Comparison of ENCODE assay signal across 10 cellular contexts in genomic region chr1:240091614-240092300, GRCh38. TPM values are rescaled to one million over a fixed set of nuclear protein-coding genes. Genes with fewer than 3 reads are reported as not detected.
A peak's percentile ranks its signal among the peaks of the same experiment; 100 is the strongest.
DNase-seq lines count a peak whose midpoint lies in the region; ATAC-seq, FAIRE-seq and TF ChIP-seq lines count a peak whose summit lies in the region.
"Had no signal": no experiment of that assay in that cellular context is flagged by ENCODE, and none has a peak within 500 bp of the region (broad histone marks: within the 10 kb centered on the region; RNA-seq: fewer than 3 reads in every experiment).

FMN2 (plus strand) TSS chr1:240091883; CDS start chr1:240092110, 227 bp downstream.

- H3K9me3 Mint-ChIP-seq in activated naive CD4-positive, alpha-beta T cell treated with anti-CD3 and anti-CD28 coated beads, Interleukin-2, amount 10 ng/mL, durations not matched to agents 7 days and 5 days: no peaks in the 10 kb centered on the region

- peaks cover 55% of the 10 kb centered on the region for H3K27me3 ChIP-seq in foreskin keratinocyte
- peaks cover 5% of the 10 kb centered on the region for H3K27me3 ChIP-seq in osteoblast (ENCODE audit: insufficient read depth, low read length)

- ATAC-seq in SK-N-SH treated with all-trans-retinoic acid at 6 μM for 48 hours (peak; percentile 82), foreskin keratinocyte (peak; percentile 56), HG03108 (IDR thresholded peaks at IDR 0.05; ENCODE audit: unreplicated experiment) (no peak)
- ATAC-seq: HCT116 had no signal

- CTCF ChIA-PET in activated naive CD4-positive, alpha-beta T cell treated with anti-CD3 and anti-CD28 coated beads, Interleukin-2, amount 10 ng/mL, durations not matched to agents 7 days and 5 days (lab: Charles Lee): no interaction called here

- no peaks in the 10 kb centered on the region for H3K9me3 ChIP-seq in osteoblast (ENCODE audit: low read depth, low read length)

- H3K27ac Mint-ChIP-seq in activated naive CD4-positive, alpha-beta T cell treated with anti-CD3 and anti-CD28 coated beads, Interleukin-2, amount 10 ng/mL, durations not matched to agents 7 days and 5 days: no peak within 1 kb of the TSS

- H3K27ac ChIP-seq in foreskin keratinocyte (no peak within 1 kb of the TSS), osteoblast (ENCODE audit: low read depth, low read length) (peak within 1 kb of the TSS; percentile 50)

- H3K4me1 ChIP-seq in foreskin keratinocyte (no peaks in the 10 kb centered on the region), osteoblast (ENCODE audit: insufficient read depth, low read length) (peaks cover 32% of the 10 kb centered on the region)

- H3K79me2 ChIP-seq in osteoblast (ENCODE audit: insufficient read depth, low read length): peaks cover 55% of the 10 kb centered on the region

- H3K36me3 ChIP-seq in osteoblast (ENCODE audit: insufficient read depth, low read length): no peaks in the 10 kb centered on the region

- TF ChIP-seq CTCF in foreskin keratinocyte (conservative IDR thresholded peaks at IDR 0.05) (no peak), osteoblast (IDR thresholded peaks at IDR 0.05; ENCODE audit: extremely low read depth, low read depth, low read length) (no peak)

- peak within 1 kb of the TSS; percentile 81 for H3K4me2 ChIP-seq in osteoblast (ENCODE audit: insufficient read depth, low read length)

- H3K4me1 Mint-ChIP-seq in activated naive CD4-positive, alpha-beta T cell treated with anti-CD3 and anti-CD28 coated beads, Interleukin-2, amount 10 ng/mL, durations not matched to agents 7 days and 5 days: peaks cover 2% of the 10 kb centered on the region

- H3K27me3 Mint-ChIP-seq in activated naive CD4-positive, alpha-beta T cell treated with anti-CD3 and anti-CD28 coated beads, Interleukin-2, amount 10 ng/mL, durations not matched to agents 7 days and 5 days: peaks cover 51% of the 10 kb centered on the region

- no peak within 1 kb of the TSS for H3K4me3 Mint-ChIP-seq in activated naive CD4-positive, alpha-beta T cell treated with anti-CD3 and anti-CD28 coated beads, Interleukin-2, amount 10 ng/mL, durations not matched to agents 7 days and 5 days

- FAIRE-seq in HTR-8/SVneo (lab: Jason Lieb, UNC): peak; percentile 89
- FAIRE-seq: endometrium had no signal

- H4K20me1 ChIP-seq in osteoblast (ENCODE audit: insufficient read depth, low read length): peaks cover 6% of the 10 kb centered on the region

- peak within 1 kb of the TSS; percentile 91 for H3K4me3 ChIP-seq in osteoblast (ENCODE audit: insufficient read depth, low read length)

- H3K36me3 Mint-ChIP-seq in activated naive CD4-positive, alpha-beta T cell treated with anti-CD3 and anti-CD28 coated beads, Interleukin-2, amount 10 ng/mL, durations not matched to agents 7 days and 5 days: no peaks in the 10 kb centered on the region

- peak; percentile 91 for DNase-seq in COLO668 (lab: John Stamatoyannopoulos, UW; ENCODE audit: unreplicated experiment)
- peak; percentile 67 for DNase-seq in HTR-8/SVneo (ENCODE audit: insufficient read length, low spot score)
- DNase-seq in foreskin keratinocyte: no peak
- peak; percentile 95 for DNase-seq in osteoblast (ENCODE audit: insufficient read length, low spot score, missing footprints)
- no peak for DNase-seq in stimulated activated CD4-positive, alpha-beta T cell treated with anti-CD3 and anti-CD28 coated beads, Interleukin-2, amount 100 ng/mL, for 48 hours
- DNase-seq in activated naive CD4-positive, alpha-beta T cell treated with anti-CD3 and anti-CD28 coated beads, Interleukin-2, amount 10 ng/mL, durations not matched to agents 7 days and 5 days: no peak

- H2AFZ ChIP-seq in osteoblast (ENCODE audit: low read length): peak within 1 kb of the TSS; percentile 69

TF ChIP-seq in SK-N-SH treated with all-trans-retinoic acid at 6 μM for 48 hours, 23 proteins besides CTCF, POLR2A, EP300 and RAD21:
- TF ChIP-seq ZNF8 (CRISPR knock-in tag; IDR thresholded peaks at IDR 0.05) (no peak), ZFP3 (CRISPR knock-in tag; IDR thresholded peaks at IDR 0.05) (no peak), ZFP30 (CRISPR knock-in tag; IDR thresholded peaks at IDR 0.05) (no peak)

RNA-seq across cellular contexts. Expression of gene FMN2, which starts in this region (rescaled TPM):
- not detected in 2 replicates for total RNA-seq in foreskin keratinocyte
- polyA plus RNA-seq in foreskin keratinocyte: not detected in 2 replicates
- 9.7 and 11.2 TPM in 2 replicates for total RNA-seq in osteoblast

Comparison
In these comparisons a context has a peak if more than half of its experiments do, and no peak if none do; other contexts are left out.
1. RNA of gene FMN2 (total RNA-seq): 9.7 to 11.2 TPM in osteoblast; not detected in foreskin keratinocyte; every median in the first group is over 10 times any median in the second.
2. Peak in ATAC-seq in foreskin keratinocyte; RNA of the gene not detected or under 1 TPM.
3. DNase-seq: peak in COLO668 (single experiment), HTR-8/SVneo (single experiment) and osteoblast (single experiment); none in foreskin keratinocyte (0 of 2), stimulated activated CD4-positive, alpha-beta T cell treated with anti-CD3 and anti-CD28 coated beads, Interleukin-2, amount 100 ng/mL, for 48 hours (0 of 2) and activated naive CD4-positive, alpha-beta T cell treated with anti-CD3 and anti-CD28 coated beads, Interleukin-2, amount 10 ng/mL, durations not matched to agents 7 days and 5 days (single experiment).